8 cellular contexts compared by ENCODE assay signal in genomic region chr3:9362731-9363530, GRCh38. TPM values are rescaled to one million over a fixed set of nuclear protein-coding genes. Genes with fewer than 3 reads are reported as not detected.
DNase-seq lines count a peak whose midpoint lies in the region; ATAC-seq, FAIRE-seq and TF ChIP-seq lines count a peak whose summit lies in the region.

A gene with protein sequence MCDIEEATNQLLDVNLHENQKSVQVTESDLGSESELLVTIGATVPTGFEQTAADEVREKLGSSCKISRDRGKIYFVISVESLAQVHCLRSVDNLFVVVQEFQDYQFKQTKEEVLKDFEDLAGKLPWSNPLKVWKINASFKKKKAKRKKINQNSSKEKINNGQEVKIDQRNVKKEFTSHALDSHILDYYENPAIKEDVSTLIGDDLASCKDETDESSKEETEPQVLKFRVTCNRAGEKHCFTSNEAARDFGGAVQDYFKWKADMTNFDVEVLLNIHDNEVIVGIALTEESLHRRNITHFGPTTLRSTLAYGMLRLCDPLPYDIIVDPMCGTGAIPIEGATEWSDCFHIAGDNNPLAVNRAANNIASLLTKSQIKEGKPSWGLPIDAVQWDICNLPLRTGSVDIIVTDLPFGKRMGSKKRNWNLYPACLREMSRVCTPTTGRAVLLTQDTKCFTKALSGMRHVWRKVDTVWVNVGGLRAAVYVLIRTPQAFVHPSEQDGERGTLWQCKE (plus strand): TSS chr3:9363054. CDS start chr3:9365069, 2,015 bp downstream.

- H3K27me3 ChIP-seq in ACC112 (ENCODE audit: insufficient read depth, low read length) = no peaks in the 10 kb centered on the region
- H3K27me3 ChIP-seq in bronchial epithelial cell (ENCODE audit: control insufficient read depth, insufficient read depth, low read length) = no peaks in the 10 kb centered on the region
- H3K27me3 ChIP-seq in spleen (replicated peaks in 1 of 7) = no peaks in the 10 kb centered on the region

- no peak for FAIRE-seq in bronchial epithelial cell (lab: Jason Lieb, UNC)

- H3K27ac ChIP-seq in ACC112 (ENCODE audit: low read depth, low read length) (peak within 1 kb of the TSS; percentile 92), spleen (peak within 1 kb of the TSS; percentile 82 to 94 (median 90))

- peaks cover 4 to 6% (median 5%) of the 10 kb centered on the region in 3 donors for H3K36me3 Mint-ChIP-seq in immature natural killer cell

- no peaks in the 10 kb centered on the region for H3K9me3 ChIP-seq in spleen

- peaks cover 22% of the 10 kb centered on the region for H3K79me2 ChIP-seq in ACC112 (ENCODE audit: control insufficient read depth, insufficient read depth, low read length, unreplicated experiment)

- no peaks in the 10 kb centered on the region for H3K9me3 Mint-ChIP-seq in immature natural killer cell

- peak within 1 kb of the TSS; percentile 94 to 99 (median 98) for H3K27ac Mint-ChIP-seq in immature natural killer cell

- peaks cover 7 to 16% (median 9%) of the 10 kb centered on the region in 3 donors for H3K27me3 Mint-ChIP-seq in immature natural killer cell (ENCODE audit: low read depth in 3 of 3)

- H3K36me3 ChIP-seq in ACC112 (ENCODE audit: insufficient read depth, low read length) (peaks cover 22% of the 10 kb centered on the region), bronchial epithelial cell (ENCODE audit: control insufficient read depth, insufficient read depth, low read length) (peaks cover 6% of the 10 kb centered on the region), spleen (peaks cover 0 to 31% (median 23%) of the 10 kb centered on the region in 6 donors)

- peaks cover 16 to 20% of the 10 kb centered on the region in 2 donors for H3K4me1 Mint-ChIP-seq in immature natural killer cell

- H3K4me1 ChIP-seq in ACC112 (ENCODE audit: control insufficient read depth, insufficient read depth, low read length, unreplicated experiment) (peaks cover 7% of the 10 kb centered on the region), spleen (peaks cover 0 to 41% (median 23%) of the 10 kb centered on the region in 6 donors)

- TF ChIP-seq CTCF in WI38 (IDR thresholded peaks at IDR 0.05; ENCODE audit: low read depth, low read length) (no peak), bronchial epithelial cell (IDR thresholded peaks at IDR 0.05; ENCODE audit: insufficient read depth, low read length, severe bottlenecking) (no peak), spleen (IDR thresholded peaks at IDR 0.05 in 8 of 11, conservative IDR thresholded peaks at IDR 0.05 in 3 of 11) (peak in 2 of 11 experiments; percentile 11 to 16)

- ATAC-seq in GM18867 (IDR thresholded peaks at IDR 0.05; ENCODE audit: unreplicated experiment) (peak; percentile 98), HG03103 (IDR thresholded peaks at IDR 0.05; ENCODE audit: low read depth, unreplicated experiment) (peak; percentile 94)

- peak in 1 of 3 donors; percentile 14 for TF ChIP-seq POLR2A in spleen (IDR thresholded peaks at IDR 0.05)

- 0 to 2% (median 1%) methylated on average over 34 to 46 of the region's 46 CpGs for WGBS in spleen, 5 donors

- peak within 1 kb of the TSS; percentile 83 for H3K4me3 ChIP-seq in ACC112 (ENCODE audit: low read depth, low read length)
- H3K4me3 ChIP-seq in WI38 (ENCODE audit: low read depth, low read length) = peak within 1 kb of the TSS; percentile 79
- peak within 1 kb of the TSS; percentile 69 for H3K4me3 ChIP-seq in bronchial epithelial cell (ENCODE audit: low read depth, low read length)
- peak within 1 kb of the TSS; percentile 63 to 93 (median 74) for H3K4me3 ChIP-seq in spleen

- peak within 1 kb of the TSS; percentile 88 to 98 (median 97) for H3K4me3 Mint-ChIP-seq in immature natural killer cell

- intact Hi-C loops in spleen (cut with DNase I; ENCODE audit: low total_unique reads) = no loop called here

- H2AFZ ChIP-seq in ACC112 (ENCODE audit: low read length, unreplicated experiment) = peak within 1 kb of the TSS; percentile 90

- DNase-seq in NCI-H2227 treated with DMSO at 0.1 percent for 48 hours (lab: John Stamatoyannopoulos, UW) (peak; percentile 72), bronchial epithelial cell (ENCODE audit: low read depth) (peak; percentile 78), immature natural killer cell (peak; percentile 88 to 90 (median 88)), spleen (peak; percentile 97)

RNA-seq across cellular contexts. Expression of the gene that starts here (rescaled TPM):
- total RNA-seq in bronchial epithelial cell (68.2 and 74.5 TPM in 2 replicates), spleen (10 to 100 TPM; 16.3 to 36.8 (median 26.4) TPM)
- polyA plus RNA-seq in immature natural killer cell (10 to 100 TPM; 13.2 to 23.1 (median 15.3) TPM), spleen (10 to 100 TPM; 18.9 to 21.7 (median 21.6) TPM)

Comparison
In these comparisons a context has a peak if more than half of its experiments do, and no peak if none do; other contexts are left out.
1. Peak in every context shown above with its lines: DNase-seq, ATAC-seq, H3K4me3 ChIP-seq and H3K27ac ChIP-seq.